ENCODE assay signal across 8 cellular contexts in the genomic region with DNA sequence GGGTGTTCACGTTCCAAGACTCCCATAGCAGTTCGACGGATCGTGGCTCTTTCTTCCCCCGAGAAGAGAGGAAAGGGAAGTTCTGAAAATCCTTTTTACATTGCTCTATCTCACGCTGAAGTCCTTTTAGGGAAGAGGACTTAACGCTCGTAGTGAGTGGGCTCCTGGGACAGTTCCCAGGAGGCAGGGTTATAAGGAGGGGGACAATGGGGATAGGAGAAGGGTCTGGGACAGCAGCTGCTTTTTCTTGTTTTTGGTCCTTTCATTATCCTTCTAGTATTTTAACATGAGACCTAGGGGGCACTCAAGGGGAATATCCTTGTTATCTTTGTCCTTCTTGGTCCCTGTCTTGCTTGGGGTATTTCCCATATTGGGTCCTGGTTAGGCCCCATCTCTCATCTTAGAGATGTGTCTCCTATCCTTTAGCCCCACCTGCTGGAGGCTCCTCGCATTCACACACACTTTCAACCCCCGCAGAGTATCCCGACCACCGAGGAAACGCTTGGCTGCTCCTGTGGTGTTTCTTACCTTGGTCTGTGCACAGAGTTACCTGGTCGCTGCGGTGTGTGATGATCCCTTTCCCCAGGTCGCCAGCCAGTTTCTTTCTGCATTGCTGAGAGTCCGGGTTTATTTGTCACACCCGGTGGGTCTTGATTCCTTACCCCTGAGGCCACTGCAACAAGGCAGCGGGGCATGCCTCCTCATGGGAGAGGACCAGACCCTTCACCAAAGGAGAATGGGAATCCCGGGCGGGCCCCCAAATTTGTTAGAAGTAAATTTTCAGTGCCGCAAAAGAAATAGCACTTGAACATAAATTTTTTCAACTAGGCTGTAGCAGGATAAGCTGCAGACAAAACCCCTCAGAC. TPM values are rescaled to one million over a fixed set of nuclear protein-coding genes. Genes with fewer than 3 reads are reported as not detected.
DNase-seq lines count a peak whose midpoint lies in the region; ATAC-seq, FAIRE-seq and TF ChIP-seq lines count a peak whose summit lies in the region.

No MANE protein-coding gene starts in this region.

- WGBS in psoas muscle, 3 donors = 59 to 64% (median 60%) methylated on average over 22 of the region's 22 CpGs

- ATAC-seq in GM21367 (IDR thresholded peaks at IDR 0.05; ENCODE audit: unreplicated experiment) (peak; percentile 84), Right ventricle myocardium superior (ENCODE audit: poor library complexity) (peak; percentile 87), psoas muscle (peak; percentile 80 to 96 (median 86))

- no peaks in the 10 kb centered on the region for H3K4me1 ChIP-seq in SJCRH30
- peaks cover 5% of the 10 kb centered on the region for H3K4me1 ChIP-seq in psoas muscle

- H3K4me3 ChIP-seq in SJCRH30 = no peak overlapping the region
- no peak overlapping the region for H3K4me3 ChIP-seq in psoas muscle

- peak; percentile 9 for FAIRE-seq in HTR-8/SVneo (lab: Jason Lieb, UNC)

- H3K36me3 ChIP-seq in SJCRH30 = no peaks in the 10 kb centered on the region
- peaks cover 0 to 24% of the 10 kb centered on the region in 2 donors for H3K36me3 ChIP-seq in psoas muscle (ENCODE audit: insufficient read depth in 1 of 2, low read depth in 1 of 2)

- H3K27ac ChIP-seq in SJCRH30 (no peak overlapping the region), psoas muscle (no peak overlapping the region)

- H3K9me3 ChIP-seq in SJCRH30 (replicated peaks) = no peaks in the 10 kb centered on the region
- no peaks in the 10 kb centered on the region for H3K9me3 ChIP-seq in psoas muscle

- peak; percentile 69 for TF ChIP-seq CTCF in psoas muscle (IDR thresholded peaks at IDR 0.05)

- DNase-seq in DMS 273 (lab: John Stamatoyannopoulos, UW; ENCODE audit: unreplicated experiment) (peak; percentile 80), HTR-8/SVneo (ENCODE audit: insufficient read length, low spot score) (peak; percentile 67), SJCRH30 (peak; percentile 63 to 84), Right ventricle myocardium superior (peak; percentile 54), psoas muscle (peak; percentile 55 to 67)
- DNase-seq in activated naive CD4-positive, alpha-beta T cell treated with Interleukin-2 at 50 U/mL for 16 hours = peak; percentile 54
- no peak for DNase-seq in NK-92 treated with Interleukin-12 subunit alpha and Interleukin-12 subunit beta, amount 100 ng/mL, for 24 hours (lab: John Stamatoyannopoulos, UW)

- H3K27me3 ChIP-seq in SJCRH30 (no peaks in the 10 kb centered on the region), psoas muscle (ENCODE audit: insufficient read depth in 3 of 3, low read length in 2 of 3) (no peaks in the 10 kb centered on the region)

- intact Hi-C loops in Right ventricle myocardium superior (cut with DNase I) (loop anchor here (5.0 kb wide), 1 partner anchor 257 kb away; no protein-coding TSS in a partner anchor), psoas muscle (cut with DNase I) (loop anchor here (2.0 to 5.0 kb wide), 3 partner anchors 107 to 257 kb away; no protein-coding TSS in a partner anchor)

RNA-seq across cellular contexts. Expression of a gene that starts 29.7 kb away (rescaled TPM):
- 25.7 and 26.4 TPM in 2 replicates for total RNA-seq in SJCRH30 (2014; rRNA removed; shearing (Covaris generic))
- 27.6 TPM for total RNA-seq in Right ventricle myocardium superior
- total RNA-seq in psoas muscle = 10 to 100 TPM; 22.6 to 41.8 (median 38.5) TPM
- polyA plus RNA-seq in psoas muscle = 10 to 100 TPM; 28.3 to 50.8 (median 44.3) TPM
